In the genomic region with DNA sequence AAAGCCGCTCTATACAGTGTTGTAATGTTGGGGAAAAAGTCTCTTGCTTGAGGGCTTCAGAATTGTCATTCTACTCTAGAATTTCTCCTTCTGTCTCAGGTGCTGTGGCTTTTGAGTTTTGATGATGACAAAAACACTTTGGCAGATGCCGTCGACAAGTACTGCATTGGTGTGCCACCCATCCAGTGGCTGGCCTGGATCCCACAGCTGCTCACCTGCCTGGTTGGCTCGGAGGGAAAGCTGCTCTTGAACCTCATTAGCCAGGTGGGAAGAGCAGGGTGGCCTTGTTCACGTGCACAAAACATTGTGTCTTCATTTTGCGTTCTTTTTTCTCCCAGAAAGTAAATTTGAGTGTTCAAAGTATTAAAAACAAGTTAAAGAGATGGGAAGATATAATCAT, we compare ENCODE assay signal across 23 cellular contexts.
DNase-seq lines count a peak whose midpoint lies in the region; FAIRE-seq and TF ChIP-seq lines count a peak whose summit lies in the region.
"Had no signal": no experiment of that assay in that cellular context is flagged by ENCODE, and none has a peak within 500 bp of the region (broad histone marks: within the 10 kb centered on the region; RNA-seq: fewer than 3 reads in every experiment).

No MANE protein-coding gene starts in this region.

- no peaks in the 10 kb centered on the region for H3K9me3 ChIP-seq in suprapubic skin
- H3K9me3 ChIP-seq: SJCRH30 had no signal

- no peak for TF ChIP-seq EP300 in suprapubic skin (IDR thresholded peaks at IDR 0.05)

- peaks cover 9% of the 10 kb centered on the region for H3K9me3 Mint-ChIP-seq in activated naive CD8-positive, alpha-beta T cell treated with anti-CD3 and anti-CD28 coated beads for 36 hours
- H3K9me3 Mint-ChIP-seq: HFFc6 had no signal

- no peak for TF ChIP-seq CTCF in suprapubic skin (IDR thresholded peaks at IDR 0.05)

- peaks cover 36% of the 10 kb centered on the region for H3K4me1 Mint-ChIP-seq in activated naive CD8-positive, alpha-beta T cell treated with anti-CD3 and anti-CD28 coated beads for 36 hours

- DNase-seq in activated effector memory CD4-positive, alpha-beta T cell treated with anti-CD3 and anti-CD28 coated beads, Interleukin-2, amount 50 U/mL, for 16 hours: peak; percentile 33
- DNase-seq in activated effector memory CD4-positive, alpha-beta T cell treated with Interleukin-2 at 50 U/mL for 16 hours: no peak
- DNase-seq in NCI-H1105 treated with DMSO at 0.1 percent for 48 hours (lab: John Stamatoyannopoulos, UW): peak; percentile 62
- no peak for DNase-seq in activated naive CD8-positive, alpha-beta T cell treated with anti-CD3 and anti-CD28 coated beads for 36 hours
- peak; percentile 28 to 71 for DNase-seq in suprapubic skin (ENCODE audit: low spot score in 2 of 2)
- DNase-seq in GM19239 (ENCODE audit: insufficient read length, low spot score): no peak
- no peak for DNase-seq in T-helper 1 cell
- DNase-seq: Calu3; CD4-positive, alpha-beta memory T cell; DMS53; HFFc6; NCI-H1417; NCI-H187; NCI-H510A; NCI-H774; PC-3; SJCRH30 had no signal

- H3K27ac ChIP-seq in suprapubic skin: no peak overlapping the region
- H3K27ac ChIP-seq: RWPE1, SJCRH30 had no signal

- H3K27me3 Mint-ChIP-seq in activated naive CD8-positive, alpha-beta T cell treated with anti-CD3 and anti-CD28 coated beads for 36 hours: no peaks in the 10 kb centered on the region
- H3K27me3 Mint-ChIP-seq: CD4-positive, alpha-beta memory T cell had no signal

- H3K4me3 Mint-ChIP-seq in activated naive CD8-positive, alpha-beta T cell treated with anti-CD3 and anti-CD28 coated beads for 36 hours: peak overlapping the region; percentile 25
- H3K4me3 Mint-ChIP-seq: CD4-positive, alpha-beta memory T cell; HFFc6 had no signal

- no peaks in the 10 kb centered on the region for H3K4me1 ChIP-seq in suprapubic skin
- H3K4me1 ChIP-seq: SJCRH30 had no signal

- H3K27ac Mint-ChIP-seq in activated naive CD8-positive, alpha-beta T cell treated with anti-CD3 and anti-CD28 coated beads for 36 hours: no peak overlapping the region
- H3K27ac Mint-ChIP-seq: HFFc6 had no signal

- peaks cover 98% of the 10 kb centered on the region for H3K36me3 ChIP-seq in suprapubic skin

- peaks cover 67% of the 10 kb centered on the region for H3K36me3 Mint-ChIP-seq in activated naive CD8-positive, alpha-beta T cell treated with anti-CD3 and anti-CD28 coated beads for 36 hours

- H3K4me3 ChIP-seq in suprapubic skin: no peak overlapping the region
- H3K4me3 ChIP-seq: BLaER1, K562, SJCRH30 had no signal

- H3K27me3 ChIP-seq in suprapubic skin: no peaks in the 10 kb centered on the region
- H3K27me3 ChIP-seq: BLaER1, SJCRH30 had no signal

- TF ChIP-seq POLR2A in suprapubic skin (IDR thresholded peaks at IDR 0.05): no peak

- FAIRE-seq in GM19239 (lab: Jason Lieb, UNC): no peak
- FAIRE-seq: GM12892, GM18507, H54, K562 had no signal

- 96% methylated on average over 6 of the region's 6 CpGs for WGBS in suprapubic skin

Comparison
In these comparisons a context has a peak if more than half of its experiments do, and no peak if none do; other contexts are left out.
1. DNase-seq: peak in activated effector memory CD4-positive, alpha-beta T cell treated with anti-CD3 and anti-CD28 coated beads, Interleukin-2, amount 50 U/mL, for 16 hours (single experiment), NCI-H1105 treated with DMSO at 0.1 percent for 48 hours (single experiment) and suprapubic skin (2 of 2); none in activated effector memory CD4-positive, alpha-beta T cell treated with Interleukin-2 at 50 U/mL for 16 hours (single experiment), activated naive CD8-positive, alpha-beta T cell treated with anti-CD3 and anti-CD28 coated beads for 36 hours (single experiment), GM19239 (single experiment) and T-helper 1 cell (0 of 5).